ENCODE assay signal across 1 cellular context in the genomic region with DNA sequence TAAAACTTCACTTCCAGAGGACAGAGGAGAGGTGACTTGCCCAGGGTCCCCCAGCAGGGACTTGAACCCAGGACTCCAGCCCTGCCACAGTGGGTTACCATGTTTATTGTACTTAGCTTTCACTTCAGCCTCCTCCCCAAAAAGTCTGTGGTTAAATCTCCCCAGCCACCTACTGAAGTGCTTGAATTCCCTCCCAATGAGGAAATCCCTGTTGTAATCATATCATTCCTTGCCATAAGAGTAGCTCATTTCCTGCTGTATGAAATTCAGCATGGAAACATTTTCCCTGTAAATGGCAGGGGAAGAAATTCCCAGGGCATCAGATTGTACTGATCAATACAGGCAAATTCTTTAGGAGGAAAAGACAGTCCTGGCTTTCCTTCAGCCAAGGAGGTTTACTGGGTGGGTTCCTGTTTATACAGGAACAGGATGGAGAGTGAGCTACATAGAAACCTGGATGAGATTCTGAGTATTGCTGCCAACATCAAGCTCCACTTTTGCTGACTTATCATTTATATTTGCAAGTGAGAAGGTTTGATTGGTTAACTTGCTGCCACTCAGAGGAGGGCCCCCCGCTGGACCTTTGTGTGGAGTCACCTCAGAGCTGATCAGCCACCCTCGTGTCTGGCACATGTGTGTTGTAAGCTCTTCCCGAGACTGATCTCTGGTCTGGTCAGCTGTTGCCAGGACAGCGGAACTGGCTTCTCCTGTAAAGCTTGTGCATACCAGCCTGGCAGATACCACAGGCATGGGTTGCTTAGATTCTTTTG.
TF ChIP-seq lines count a peak whose summit lies in the region.

No MANE protein-coding gene starts in this region.

TF ChIP-seq in HepG2, 621 proteins besides CTCF, POLR2A, EP300 and RAD21 (continued from another document and continues in another):
- TF ChIP-seq, protein P1, sequence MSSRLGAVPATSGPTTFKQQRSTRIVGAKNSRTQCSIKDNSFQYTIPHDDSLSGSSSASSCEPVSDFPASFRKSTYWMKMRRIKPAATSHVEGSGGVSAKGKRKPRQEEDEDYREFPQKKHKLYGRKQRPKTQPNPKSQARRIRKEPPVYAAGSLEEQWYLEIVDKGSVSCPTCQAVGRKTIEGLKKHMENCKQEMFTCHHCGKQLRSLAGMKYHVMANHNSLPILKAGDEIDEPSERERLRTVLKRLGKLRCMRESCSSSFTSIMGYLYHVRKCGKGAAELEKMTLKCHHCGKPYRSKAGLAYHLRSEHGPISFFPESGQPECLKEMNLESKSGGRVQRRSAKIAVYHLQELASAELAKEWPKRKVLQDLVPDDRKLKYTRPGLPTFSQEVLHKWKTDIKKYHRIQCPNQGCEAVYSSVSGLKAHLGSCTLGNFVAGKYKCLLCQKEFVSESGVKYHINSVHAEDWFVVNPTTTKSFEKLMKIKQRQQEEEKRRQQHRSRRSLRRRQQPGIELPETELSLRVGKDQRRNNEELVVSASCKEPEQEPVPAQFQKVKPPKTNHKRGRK (CRISPR knock-in tag; IDR thresholded peaks at IDR 0.05), result no peak
- TF ChIP-seq NR2F1 (CRISPR knock-in tag; IDR thresholded peaks at IDR 0.05) (no peak), DR1 (CRISPR knock-in tag; IDR thresholded peaks at IDR 0.05) (no peak), NRL (CRISPR knock-in tag; IDR thresholded peaks at IDR 0.05; ENCODE audit: borderline replicate concordance) (no peak), ZNF781 (CRISPR knock-in tag; IDR thresholded peaks at IDR 0.05; ENCODE audit: borderline replicate concordance, not compliant biosample characterization) (no peak), ZNF224 (CRISPR knock-in tag; IDR thresholded peaks at IDR 0.05) (no peak), ZNF841 (CRISPR knock-in tag; IDR thresholded peaks at IDR 0.05; ENCODE audit: borderline replicate concordance) (no peak), ATF7-NPFF (CRISPR knock-in tag; IDR thresholded peaks at IDR 0.05; ENCODE audit: low read depth) (no peak), AGO2 (optimal IDR thresholded peaks at IDR 0.05; ENCODE audit: low read depth, low read length) (no peak), RORA (CRISPR knock-in tag; IDR thresholded peaks at IDR 0.05) (no peak), TARDBP (CRISPR knock-in tag; IDR thresholded peaks at IDR 0.05) (no peak), MXI1 (IDR thresholded peaks at IDR 0.05; ENCODE audit: borderline replicate concordance, low read depth, low read length) (peak; percentile 52; the same call in 1 of the 3 replicates), ZNF83 (CRISPR knock-in tag; IDR thresholded peaks at IDR 0.05; ENCODE audit: borderline replicate concordance) (no peak), ZNF326 (CRISPR knock-in tag; IDR thresholded peaks at IDR 0.05; ENCODE audit: borderline replicate concordance) (no peak), CAMTA2 (CRISPR knock-in tag; IDR thresholded peaks at IDR 0.05; ENCODE audit: borderline replicate concordance) (no peak), NBN (conservative IDR thresholded peaks at IDR 0.05) (no peak), IRX3 (CRISPR knock-in tag; IDR thresholded peaks at IDR 0.05; ENCODE audit: borderline replicate concordance, low read depth) (no peak), FOXP1 (IDR thresholded peaks at IDR 0.05) (no peak), FOXP1 (CRISPR knock-in tag; IDR thresholded peaks at IDR 0.05) (no peak), SCMH1 (CRISPR knock-in tag; IDR thresholded peaks at IDR 0.05; ENCODE audit: borderline replicate concordance) (no peak), MAZ (IDR thresholded peaks at IDR 0.05; ENCODE audit: borderline replicate concordance, low read depth, low read length) (no peak), MAZ (CRISPR knock-in tag; IDR thresholded peaks at IDR 0.05; ENCODE audit: low read depth) (no peak), HOXA7 (CRISPR knock-in tag; IDR thresholded peaks at IDR 0.05) (no peak), FOSL2 (CRISPR knock-in tag; IDR thresholded peaks at IDR 0.05) (0 out of 2 replicates have a peak, but pooled peaks have one; percentile 15), NFIB (CRISPR knock-in tag; IDR thresholded peaks at IDR 0.05; ENCODE audit: borderline replicate concordance) (no peak), ARNT2 (CRISPR knock-in tag; IDR thresholded peaks at IDR 0.05; ENCODE audit: low read depth) (no peak), MED8 (CRISPR knock-in tag; IDR thresholded peaks at IDR 0.05; ENCODE audit: insufficient replicate concordance) (no peak), IKZF4 (CRISPR knock-in tag; IDR thresholded peaks at IDR 0.05; ENCODE audit: borderline replicate concordance, low read depth, not compliant biosample characterization) (no peak), SALL1 (CRISPR knock-in tag; IDR thresholded peaks at IDR 0.05) (peak; percentile 93), JUN (CRISPR knock-in tag; IDR thresholded peaks at IDR 0.05) (0 out of 2 replicates have a peak, but pooled peaks have one; percentile 38), NFYC (CRISPR knock-in tag; IDR thresholded peaks at IDR 0.05) (peak; percentile 55), ZSCAN12 (CRISPR knock-in tag; IDR thresholded peaks at IDR 0.05) (0 out of 2 replicates have a peak, but pooled peaks have one; percentile 49), SMARCE1 (IDR thresholded peaks at IDR 0.05; ENCODE audit: borderline replicate concordance) (no peak), MIER2 (CRISPR knock-in tag; IDR thresholded peaks at IDR 0.05) (no peak), ZBTB21 (CRISPR knock-in tag; IDR thresholded peaks at IDR 0.05) (0 out of 2 replicates have a peak, but pooled peaks have one; percentile 27), TRIM24 (CRISPR knock-in tag; IDR thresholded peaks at IDR 0.05) (no peak), ZNF253 (CRISPR knock-in tag; IDR thresholded peaks at IDR 0.05; ENCODE audit: borderline replicate concordance) (no peak), FOXM1 (CRISPR knock-in tag; IDR thresholded peaks at IDR 0.05) (no peak)
- TF ChIP-seq, protein P2, sequence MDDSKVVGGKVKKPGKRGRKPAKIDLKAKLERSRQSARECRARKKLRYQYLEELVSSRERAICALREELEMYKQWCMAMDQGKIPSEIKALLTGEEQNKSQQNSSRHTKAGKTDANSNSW (CRISPR knock-in tag; IDR thresholded peaks at IDR 0.05; ENCODE audit: borderline replicate concordance), result no peak
- TF ChIP-seq, protein P3, sequence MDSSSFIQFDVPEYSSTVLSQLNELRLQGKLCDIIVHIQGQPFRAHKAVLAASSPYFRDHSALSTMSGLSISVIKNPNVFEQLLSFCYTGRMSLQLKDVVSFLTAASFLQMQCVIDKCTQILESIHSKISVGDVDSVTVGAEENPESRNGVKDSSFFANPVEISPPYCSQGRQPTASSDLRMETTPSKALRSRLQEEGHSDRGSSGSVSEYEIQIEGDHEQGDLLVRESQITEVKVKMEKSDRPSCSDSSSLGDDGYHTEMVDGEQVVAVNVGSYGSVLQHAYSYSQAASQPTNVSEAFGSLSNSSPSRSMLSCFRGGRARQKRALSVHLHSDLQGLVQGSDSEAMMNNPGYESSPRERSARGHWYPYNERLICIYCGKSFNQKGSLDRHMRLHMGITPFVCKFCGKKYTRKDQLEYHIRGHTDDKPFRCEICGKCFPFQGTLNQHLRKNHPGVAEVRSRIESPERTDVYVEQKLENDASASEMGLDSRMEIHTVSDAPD (CRISPR knock-in tag; IDR thresholded peaks at IDR 0.05), result no peak
- TF ChIP-seq, protein P4, sequence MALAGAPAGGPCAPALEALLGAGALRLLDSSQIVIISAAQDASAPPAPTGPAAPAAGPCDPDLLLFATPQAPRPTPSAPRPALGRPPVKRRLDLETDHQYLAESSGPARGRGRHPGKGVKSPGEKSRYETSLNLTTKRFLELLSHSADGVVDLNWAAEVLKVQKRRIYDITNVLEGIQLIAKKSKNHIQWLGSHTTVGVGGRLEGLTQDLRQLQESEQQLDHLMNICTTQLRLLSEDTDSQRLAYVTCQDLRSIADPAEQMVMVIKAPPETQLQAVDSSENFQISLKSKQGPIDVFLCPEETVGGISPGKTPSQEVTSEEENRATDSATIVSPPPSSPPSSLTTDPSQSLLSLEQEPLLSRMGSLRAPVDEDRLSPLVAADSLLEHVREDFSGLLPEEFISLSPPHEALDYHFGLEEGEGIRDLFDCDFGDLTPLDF (CRISPR knock-in tag; IDR thresholded peaks at IDR 0.05), result no peak
- TF ChIP-seq, protein P5, sequence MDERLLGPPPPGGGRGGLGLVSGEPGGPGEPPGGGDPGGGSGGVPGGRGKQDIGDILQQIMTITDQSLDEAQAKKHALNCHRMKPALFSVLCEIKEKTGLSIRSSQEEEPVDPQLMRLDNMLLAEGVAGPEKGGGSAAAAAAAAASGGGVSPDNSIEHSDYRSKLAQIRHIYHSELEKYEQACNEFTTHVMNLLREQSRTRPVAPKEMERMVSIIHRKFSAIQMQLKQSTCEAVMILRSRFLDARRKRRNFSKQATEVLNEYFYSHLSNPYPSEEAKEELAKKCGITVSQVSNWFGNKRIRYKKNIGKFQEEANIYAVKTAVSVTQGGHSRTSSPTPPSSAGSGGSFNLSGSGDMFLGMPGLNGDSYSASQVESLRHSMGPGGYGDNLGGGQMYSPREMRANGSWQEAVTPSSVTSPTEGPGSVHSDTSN (CRISPR knock-in tag; IDR thresholded peaks at IDR 0.05), result peak; percentile 78
- TF ChIP-seq, protein P6, sequence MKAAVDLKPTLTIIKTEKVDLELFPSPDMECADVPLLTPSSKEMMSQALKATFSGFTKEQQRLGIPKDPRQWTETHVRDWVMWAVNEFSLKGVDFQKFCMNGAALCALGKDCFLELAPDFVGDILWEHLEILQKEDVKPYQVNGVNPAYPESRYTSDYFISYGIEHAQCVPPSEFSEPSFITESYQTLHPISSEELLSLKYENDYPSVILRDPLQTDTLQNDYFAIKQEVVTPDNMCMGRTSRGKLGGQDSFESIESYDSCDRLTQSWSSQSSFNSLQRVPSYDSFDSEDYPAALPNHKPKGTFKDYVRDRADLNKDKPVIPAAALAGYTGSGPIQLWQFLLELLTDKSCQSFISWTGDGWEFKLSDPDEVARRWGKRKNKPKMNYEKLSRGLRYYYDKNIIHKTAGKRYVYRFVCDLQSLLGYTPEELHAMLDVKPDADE (CRISPR knock-in tag; IDR thresholded peaks at IDR 0.05), result no peak
- TF ChIP-seq, protein P7, sequence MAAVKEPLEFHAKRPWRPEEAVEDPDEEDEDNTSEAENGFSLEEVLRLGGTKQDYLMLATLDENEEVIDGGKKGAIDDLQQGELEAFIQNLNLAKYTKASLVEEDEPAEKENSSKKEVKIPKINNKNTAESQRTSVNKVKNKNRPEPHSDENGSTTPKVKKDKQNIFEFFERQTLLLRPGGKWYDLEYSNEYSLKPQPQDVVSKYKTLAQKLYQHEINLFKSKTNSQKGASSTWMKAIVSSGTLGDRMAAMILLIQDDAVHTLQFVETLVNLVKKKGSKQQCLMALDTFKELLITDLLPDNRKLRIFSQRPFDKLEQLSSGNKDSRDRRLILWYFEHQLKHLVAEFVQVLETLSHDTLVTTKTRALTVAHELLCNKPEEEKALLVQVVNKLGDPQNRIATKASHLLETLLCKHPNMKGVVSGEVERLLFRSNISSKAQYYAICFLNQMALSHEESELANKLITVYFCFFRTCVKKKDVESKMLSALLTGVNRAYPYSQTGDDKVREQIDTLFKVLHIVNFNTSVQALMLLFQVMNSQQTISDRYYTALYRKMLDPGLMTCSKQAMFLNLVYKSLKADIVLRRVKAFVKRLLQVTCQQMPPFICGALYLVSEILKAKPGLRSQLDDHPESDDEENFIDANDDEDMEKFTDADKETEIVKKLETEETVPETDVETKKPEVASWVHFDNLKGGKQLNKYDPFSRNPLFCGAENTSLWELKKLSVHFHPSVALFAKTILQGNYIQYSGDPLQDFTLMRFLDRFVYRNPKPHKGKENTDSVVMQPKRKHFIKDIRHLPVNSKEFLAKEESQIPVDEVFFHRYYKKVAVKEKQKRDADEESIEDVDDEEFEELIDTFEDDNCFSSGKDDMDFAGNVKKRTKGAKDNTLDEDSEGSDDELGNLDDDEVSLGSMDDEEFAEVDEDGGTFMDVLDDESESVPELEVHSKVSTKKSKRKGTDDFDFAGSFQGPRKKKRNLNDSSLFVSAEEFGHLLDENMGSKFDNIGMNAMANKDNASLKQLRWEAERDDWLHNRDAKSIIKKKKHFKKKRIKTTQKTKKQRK (IDR thresholded peaks at IDR 0.05; ENCODE audit: low read length), result no peak
- TF ChIP-seq, protein P8, sequence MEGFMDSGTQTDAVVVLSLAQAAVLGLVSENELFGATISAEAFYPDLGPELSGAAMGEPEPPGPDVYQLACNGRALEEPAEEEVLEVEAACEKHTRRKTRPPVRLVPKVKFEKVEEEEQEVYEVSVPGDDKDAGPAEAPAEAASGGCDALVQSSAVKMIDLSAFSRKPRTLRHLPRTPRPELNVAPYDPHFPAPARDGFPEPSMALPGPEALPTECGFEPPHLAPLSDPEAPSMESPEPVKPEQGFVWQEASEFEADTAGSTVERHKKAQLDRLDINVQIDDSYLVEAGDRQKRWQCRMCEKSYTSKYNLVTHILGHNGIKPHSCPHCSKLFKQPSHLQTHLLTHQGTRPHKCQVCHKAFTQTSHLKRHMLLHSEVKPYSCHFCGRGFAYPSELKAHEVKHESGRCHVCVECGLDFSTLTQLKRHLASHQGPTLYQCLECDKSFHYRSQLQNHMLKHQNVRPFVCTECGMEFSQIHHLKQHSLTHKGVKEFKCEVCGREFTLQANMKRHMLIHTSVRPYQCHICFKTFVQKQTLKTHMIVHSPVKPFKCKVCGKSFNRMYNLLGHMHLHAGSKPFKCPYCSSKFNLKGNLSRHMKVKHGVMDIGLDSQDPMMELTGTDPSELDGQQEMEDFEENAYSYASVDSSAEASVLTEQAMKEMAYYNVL (CRISPR knock-in tag; IDR thresholded peaks at IDR 0.05; ENCODE audit: borderline replicate concordance), result no peak
- TF ChIP-seq, protein P9, sequence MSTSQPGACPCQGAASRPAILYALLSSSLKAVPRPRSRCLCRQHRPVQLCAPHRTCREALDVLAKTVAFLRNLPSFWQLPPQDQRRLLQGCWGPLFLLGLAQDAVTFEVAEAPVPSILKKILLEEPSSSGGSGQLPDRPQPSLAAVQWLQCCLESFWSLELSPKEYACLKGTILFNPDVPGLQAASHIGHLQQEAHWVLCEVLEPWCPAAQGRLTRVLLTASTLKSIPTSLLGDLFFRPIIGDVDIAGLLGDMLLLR (CRISPR knock-in tag; IDR thresholded peaks at IDR 0.05), result no peak
- TF ChIP-seq, protein P10, sequence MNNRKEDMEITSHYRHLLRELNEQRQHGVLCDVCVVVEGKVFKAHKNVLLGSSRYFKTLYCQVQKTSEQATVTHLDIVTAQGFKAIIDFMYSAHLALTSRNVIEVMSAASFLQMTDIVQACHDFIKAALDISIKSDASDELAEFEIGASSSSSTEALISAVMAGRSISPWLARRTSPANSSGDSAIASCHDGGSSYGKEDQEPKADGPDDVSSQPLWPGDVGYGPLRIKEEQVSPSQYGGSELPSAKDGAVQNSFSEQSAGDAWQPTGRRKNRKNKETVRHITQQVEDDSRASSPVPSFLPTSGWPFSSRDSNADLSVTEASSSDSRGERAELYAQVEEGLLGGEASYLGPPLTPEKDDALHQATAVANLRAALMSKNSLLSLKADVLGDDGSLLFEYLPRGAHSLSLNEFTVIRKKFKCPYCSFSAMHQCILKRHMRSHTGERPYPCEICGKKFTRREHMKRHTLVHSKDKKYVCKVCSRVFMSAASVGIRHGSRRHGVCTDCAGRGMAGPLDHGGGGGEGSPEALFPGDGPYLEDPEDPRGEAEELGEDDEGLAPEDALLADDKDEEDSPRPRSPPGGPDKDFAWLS (CRISPR knock-in tag; IDR thresholded peaks at IDR 0.05; ENCODE audit: borderline replicate concordance), result no peak
- TF ChIP-seq, protein P11, sequence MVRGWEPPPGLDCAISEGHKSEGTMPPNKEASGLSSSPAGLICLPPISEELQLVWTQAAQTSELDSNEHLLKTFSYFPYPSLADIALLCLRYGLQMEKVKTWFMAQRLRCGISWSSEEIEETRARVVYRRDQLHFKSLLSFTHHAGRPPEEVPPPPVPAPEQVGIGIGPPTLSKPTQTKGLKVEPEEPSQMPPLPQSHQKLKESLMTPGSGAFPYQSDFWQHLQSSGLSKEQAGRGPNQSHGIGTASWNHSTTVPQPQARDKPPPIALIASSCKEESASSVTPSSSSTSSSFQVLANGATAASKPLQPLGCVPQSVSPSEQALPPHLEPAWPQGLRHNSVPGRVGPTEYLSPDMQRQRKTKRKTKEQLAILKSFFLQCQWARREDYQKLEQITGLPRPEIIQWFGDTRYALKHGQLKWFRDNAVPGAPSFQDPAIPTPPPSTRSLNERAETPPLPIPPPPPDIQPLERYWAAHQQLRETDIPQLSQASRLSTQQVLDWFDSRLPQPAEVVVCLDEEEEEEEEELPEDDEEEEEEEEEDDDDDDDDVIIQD (CRISPR knock-in tag; IDR thresholded peaks at IDR 0.05; ENCODE audit: low read depth), result no peak
